ENCODE assay signal across 1 cellular context in the genomic region with DNA sequence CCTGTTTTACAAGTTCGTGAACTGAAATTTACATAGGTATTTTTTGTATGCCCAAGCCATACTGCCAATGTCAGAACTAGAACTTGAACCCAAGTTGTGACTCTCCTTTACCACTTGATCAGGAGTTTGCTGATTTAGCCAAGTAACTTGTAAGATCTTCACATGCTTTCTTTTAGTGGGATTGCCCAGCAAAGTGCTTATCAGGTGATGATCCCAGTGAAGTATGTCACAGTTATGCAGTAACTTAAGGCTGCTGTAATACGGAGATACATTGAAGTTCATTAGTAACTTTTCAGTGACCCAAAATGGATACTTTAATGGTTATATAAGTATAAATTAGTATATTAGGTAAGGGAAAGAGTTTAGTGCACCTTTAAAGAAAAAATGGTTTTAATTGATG.
TF ChIP-seq lines count a peak whose summit lies in the region.

No MANE protein-coding gene starts in this region.

TF ChIP-seq in GM23338, 12 proteins besides CTCF, POLR2A, EP300 and RAD21:
- no peak for TF ChIP-seq EZH2 (IDR thresholded peaks at IDR 0.05; ENCODE audit: low read depth, unreplicated experiment)
- no peak for TF ChIP-seq NANOG (IDR thresholded peaks at IDR 0.05; ENCODE audit: borderline replicate concordance)
- no peak for TF ChIP-seq CREB1 (CRISPR knock-in tag; IDR thresholded peaks at IDR 0.05; ENCODE audit: low read depth)
- TF ChIP-seq ZNF331 (CRISPR knock-in tag; IDR thresholded peaks at IDR 0.05; ENCODE audit: low read depth): no peak
- no peak for TF ChIP-seq ETS1 (IDR thresholded peaks at IDR 0.05)
- TF ChIP-seq, protein P1, sequence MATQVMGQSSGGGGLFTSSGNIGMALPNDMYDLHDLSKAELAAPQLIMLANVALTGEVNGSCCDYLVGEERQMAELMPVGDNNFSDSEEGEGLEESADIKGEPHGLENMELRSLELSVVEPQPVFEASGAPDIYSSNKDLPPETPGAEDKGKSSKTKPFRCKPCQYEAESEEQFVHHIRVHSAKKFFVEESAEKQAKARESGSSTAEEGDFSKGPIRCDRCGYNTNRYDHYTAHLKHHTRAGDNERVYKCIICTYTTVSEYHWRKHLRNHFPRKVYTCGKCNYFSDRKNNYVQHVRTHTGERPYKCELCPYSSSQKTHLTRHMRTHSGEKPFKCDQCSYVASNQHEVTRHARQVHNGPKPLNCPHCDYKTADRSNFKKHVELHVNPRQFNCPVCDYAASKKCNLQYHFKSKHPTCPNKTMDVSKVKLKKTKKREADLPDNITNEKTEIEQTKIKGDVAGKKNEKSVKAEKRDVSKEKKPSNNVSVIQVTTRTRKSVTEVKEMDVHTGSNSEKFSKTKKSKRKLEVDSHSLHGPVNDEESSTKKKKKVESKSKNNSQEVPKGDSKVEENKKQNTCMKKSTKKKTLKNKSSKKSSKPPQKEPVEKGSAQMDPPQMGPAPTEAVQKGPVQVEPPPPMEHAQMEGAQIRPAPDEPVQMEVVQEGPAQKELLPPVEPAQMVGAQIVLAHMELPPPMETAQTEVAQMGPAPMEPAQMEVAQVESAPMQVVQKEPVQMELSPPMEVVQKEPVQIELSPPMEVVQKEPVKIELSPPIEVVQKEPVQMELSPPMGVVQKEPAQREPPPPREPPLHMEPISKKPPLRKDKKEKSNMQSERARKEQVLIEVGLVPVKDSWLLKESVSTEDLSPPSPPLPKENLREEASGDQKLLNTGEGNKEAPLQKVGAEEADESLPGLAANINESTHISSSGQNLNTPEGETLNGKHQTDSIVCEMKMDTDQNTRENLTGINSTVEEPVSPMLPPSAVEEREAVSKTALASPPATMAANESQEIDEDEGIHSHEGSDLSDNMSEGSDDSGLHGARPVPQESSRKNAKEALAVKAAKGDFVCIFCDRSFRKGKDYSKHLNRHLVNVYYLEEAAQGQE (IDR thresholded peaks at IDR 0.05; ENCODE audit: unreplicated experiment): no peak
- TF ChIP-seq POLR2AphosphoS5 (IDR thresholded peaks at IDR 0.05; ENCODE audit: low read depth): no peak
- TF ChIP-seq EZH2phosphoT487 (IDR thresholded peaks at IDR 0.05; ENCODE audit: unreplicated experiment): no peak
- no peak for TF ChIP-seq STAT1 (IDR thresholded peaks at IDR 0.05; ENCODE audit: unreplicated experiment)
- TF ChIP-seq, protein P2, sequence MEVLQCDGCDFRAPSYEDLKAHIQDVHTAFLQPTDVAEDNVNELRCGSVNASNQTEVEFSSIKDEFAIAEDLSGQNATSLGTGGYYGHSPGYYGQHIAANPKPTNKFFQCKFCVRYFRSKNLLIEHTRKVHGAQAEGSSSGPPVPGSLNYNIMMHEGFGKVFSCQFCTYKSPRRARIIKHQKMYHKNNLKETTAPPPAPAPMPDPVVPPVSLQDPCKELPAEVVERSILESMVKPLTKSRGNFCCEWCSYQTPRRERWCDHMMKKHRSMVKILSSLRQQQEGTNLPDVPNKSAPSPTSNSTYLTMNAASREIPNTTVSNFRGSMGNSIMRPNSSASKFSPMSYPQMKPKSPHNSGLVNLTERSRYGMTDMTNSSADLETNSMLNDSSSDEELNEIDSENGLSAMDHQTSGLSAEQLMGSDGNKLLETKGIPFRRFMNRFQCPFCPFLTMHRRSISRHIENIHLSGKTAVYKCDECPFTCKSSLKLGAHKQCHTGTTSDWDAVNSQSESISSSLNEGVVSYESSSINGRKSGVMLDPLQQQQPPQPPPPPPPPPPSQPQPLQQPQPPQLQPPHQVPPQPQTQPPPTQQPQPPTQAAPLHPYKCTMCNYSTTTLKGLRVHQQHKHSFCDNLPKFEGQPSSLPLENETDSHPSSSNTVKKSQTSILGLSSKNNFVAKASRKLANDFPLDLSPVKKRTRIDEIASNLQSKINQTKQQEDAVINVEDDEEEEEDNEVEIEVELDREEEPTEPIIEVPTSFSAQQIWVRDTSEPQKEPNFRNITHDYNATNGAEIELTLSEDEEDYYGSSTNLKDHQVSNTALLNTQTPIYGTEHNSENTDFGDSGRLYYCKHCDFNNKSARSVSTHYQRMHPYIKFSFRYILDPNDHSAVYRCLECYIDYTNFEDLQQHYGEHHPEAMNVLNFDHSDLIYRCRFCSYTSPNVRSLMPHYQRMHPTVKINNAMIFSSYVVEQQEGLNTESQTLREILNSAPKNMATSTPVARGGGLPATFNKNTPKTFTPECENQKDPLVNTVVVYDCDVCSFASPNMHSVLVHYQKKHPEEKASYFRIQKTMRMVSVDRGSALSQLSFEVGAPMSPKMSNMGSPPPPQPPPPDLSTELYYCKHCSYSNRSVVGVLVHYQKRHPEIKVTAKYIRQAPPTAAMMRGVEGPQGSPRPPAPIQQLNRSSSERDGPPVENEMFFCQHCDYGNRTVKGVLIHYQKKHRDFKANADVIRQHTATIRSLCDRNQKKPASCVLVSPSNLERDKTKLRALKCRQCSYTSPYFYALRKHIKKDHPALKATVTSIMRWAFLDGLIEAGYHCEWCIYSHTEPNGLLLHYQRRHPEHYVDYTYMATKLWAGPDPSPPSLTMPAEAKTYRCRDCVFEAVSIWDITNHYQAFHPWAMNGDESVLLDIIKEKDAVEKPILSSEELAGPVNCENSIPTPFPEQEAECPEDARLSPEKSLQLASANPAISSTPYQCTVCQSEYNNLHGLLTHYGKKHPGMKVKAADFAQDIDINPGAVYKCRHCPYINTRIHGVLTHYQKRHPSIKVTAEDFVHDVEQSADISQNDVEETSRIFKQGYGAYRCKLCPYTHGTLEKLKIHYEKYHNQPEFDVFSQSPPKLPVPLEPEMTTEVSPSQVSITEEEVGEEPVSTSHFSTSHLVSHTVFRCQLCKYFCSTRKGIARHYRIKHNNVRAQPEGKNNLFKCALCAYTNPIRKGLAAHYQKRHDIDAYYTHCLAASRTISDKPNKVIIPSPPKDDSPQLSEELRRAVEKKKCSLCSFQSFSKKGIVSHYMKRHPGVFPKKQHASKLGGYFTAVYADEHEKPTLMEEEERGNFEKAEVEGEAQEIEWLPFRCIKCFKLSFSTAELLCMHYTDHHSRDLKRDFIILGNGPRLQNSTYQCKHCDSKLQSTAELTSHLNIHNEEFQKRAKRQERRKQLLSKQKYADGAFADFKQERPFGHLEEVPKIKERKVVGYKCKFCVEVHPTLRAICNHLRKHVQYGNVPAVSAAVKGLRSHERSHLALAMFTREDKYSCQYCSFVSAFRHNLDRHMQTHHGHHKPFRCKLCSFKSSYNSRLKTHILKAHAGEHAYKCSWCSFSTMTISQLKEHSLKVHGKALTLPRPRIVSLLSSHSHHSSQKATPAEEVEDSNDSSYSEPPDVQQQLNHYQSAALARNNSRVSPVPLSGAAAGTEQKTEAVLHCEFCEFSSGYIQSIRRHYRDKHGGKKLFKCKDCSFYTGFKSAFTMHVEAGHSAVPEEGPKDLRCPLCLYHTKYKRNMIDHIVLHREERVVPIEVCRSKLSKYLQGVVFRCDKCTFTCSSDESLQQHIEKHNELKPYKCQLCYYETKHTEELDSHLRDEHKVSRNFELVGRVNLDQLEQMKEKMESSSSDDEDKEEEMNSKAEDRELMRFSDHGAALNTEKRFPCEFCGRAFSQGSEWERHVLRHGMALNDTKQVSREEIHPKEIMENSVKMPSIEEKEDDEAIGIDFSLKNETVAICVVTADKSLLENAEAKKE (CRISPR knock-in tag; IDR thresholded peaks at IDR 0.05): no peak
- TF ChIP-seq ZNF114 (CRISPR knock-in tag; IDR thresholded peaks at IDR 0.05): no peak
